Comparison of ENCODE assay signal across 15 cellular contexts in the genomic region with DNA sequence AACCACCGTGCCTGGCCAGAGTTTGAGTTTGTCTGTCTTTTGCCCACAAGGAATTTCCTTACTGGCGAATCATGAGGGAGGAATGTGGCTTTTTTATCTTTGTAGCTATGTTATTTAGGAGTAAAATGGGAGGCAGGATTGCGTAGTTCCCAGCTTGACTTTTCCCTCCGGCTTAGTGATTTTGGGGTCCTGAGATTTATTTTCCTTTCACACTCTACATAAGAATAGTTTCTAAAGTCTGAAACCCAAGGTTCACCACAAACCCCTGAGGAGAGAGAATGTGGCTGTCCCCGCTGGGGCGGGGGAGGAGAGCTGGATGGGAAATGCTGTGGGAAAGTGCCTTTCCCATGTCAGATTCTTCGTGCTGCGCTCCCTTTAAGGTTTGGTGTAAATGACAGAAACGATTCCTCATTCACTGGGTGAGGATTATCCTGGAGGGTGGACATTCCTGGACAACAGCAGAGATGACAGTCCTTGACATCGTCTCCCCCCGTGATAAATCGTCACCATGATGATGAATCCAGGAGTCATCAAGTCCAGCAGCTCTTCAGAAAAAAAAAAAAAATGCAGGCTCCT.
DNase-seq lines count a peak whose midpoint lies in the region; ATAC-seq and TF ChIP-seq lines count a peak whose summit lies in the region.
"Had no signal": no experiment of that assay in that cellular context is flagged by ENCODE, and none has a peak within 500 bp of the region (broad histone marks: within the 10 kb centered on the region; RNA-seq: fewer than 3 reads in every experiment).

No MANE protein-coding gene starts in this region.

- peak overlapping the region; percentile 83 for H3K27ac Mint-ChIP-seq in mesothelial cell of epicardium
- H3K27ac Mint-ChIP-seq: memory B cell had no signal

- H3K27ac ChIP-seq in PC-3 (ENCODE audit: low read length): no peak overlapping the region
- no peak overlapping the region for H3K27ac ChIP-seq in epithelial cell of prostate
- H3K27ac ChIP-seq in prostate gland: no peak overlapping the region
- H3K27ac ChIP-seq: cardiac muscle cell, parathyroid adenoma, tibial nerve had no signal

- BruUV-seq in PC-3 (replicated peaks; lab: Mats Ljungman, UMichigan): no TSS peak

- H3K4me3 Mint-ChIP-seq in mesothelial cell of epicardium: no peak overlapping the region
- H3K4me3 Mint-ChIP-seq: memory B cell had no signal

- H3K36me3 Mint-ChIP-seq in mesothelial cell of epicardium: no peaks in the 10 kb centered on the region

- no peak for TF ChIP-seq CTCF in PC-3 (conservative IDR thresholded peaks at IDR 0.05; ENCODE audit: low read depth, low read length)
- TF ChIP-seq CTCF in mesothelial cell of epicardium (IDR thresholded peaks at IDR 0.05; ENCODE audit: unreplicated experiment): no peak
- TF ChIP-seq CTCF in prostate gland (IDR thresholded peaks at IDR 0.05): no peak

- H4K20me1 ChIP-seq in PC-3 (ENCODE audit: low read length): no peaks in the 10 kb centered on the region

- no peaks in the 10 kb centered on the region for H3F3A ChIP-seq in PC-3 (ENCODE audit: low read length, unreplicated experiment)

- intact Hi-C loops in PC-3 (cut with micrococcal nuclease) (no loop called here), prostate gland (cut with DNase I) (no loop called here)

- no peaks in the 10 kb centered on the region for H3K9me3 Mint-ChIP-seq in mesothelial cell of epicardium
- H3K9me3 Mint-ChIP-seq: memory B cell had no signal

- POLR2A ChIA-PET in PC-3 (lab: Charles Lee; ENCODE audit: unreplicated experiment): no interaction called here

- no peak overlapping the region for H3K9ac ChIP-seq in PC-3 (ENCODE audit: low read length)
- H3K9ac ChIP-seq: parathyroid adenoma had no signal

- H2AFZ ChIP-seq in PC-3 (ENCODE audit: low read length): no peak overlapping the region
- H2AFZ ChIP-seq: parathyroid adenoma had no signal

- H3K9me3 ChIP-seq in PC-3 (ENCODE audit: low read length) (no peaks in the 10 kb centered on the region), prostate gland (no peaks in the 10 kb centered on the region)
- H3K9me3 ChIP-seq: tibial nerve had no signal

- ATAC-seq in PC-3 (no peak), HG03025 (IDR thresholded peaks at IDR 0.05; ENCODE audit: low FRiP score, unreplicated experiment) (no peak)

- TF ChIP-seq POLR2A in prostate gland (IDR thresholded peaks at IDR 0.05): no peak

- peaks cover 17% of the 10 kb centered on the region for H3K4me1 Mint-ChIP-seq in mesothelial cell of epicardium

- no peaks in the 10 kb centered on the region for H3K9me2 ChIP-seq in PC-3 (replicated peaks; ENCODE audit: low read length)

- H3K4me3 ChIP-seq in PC-3 (ENCODE audit: low read length) (no peak overlapping the region), prostate gland (no peak overlapping the region)
- H3K4me3 ChIP-seq: cardiac muscle cell, tibial nerve had no signal

- H3K79me2 ChIP-seq in PC-3 (ENCODE audit: low read length): no peaks in the 10 kb centered on the region
- H3K79me2 ChIP-seq: parathyroid adenoma had no signal

- H3K36me3 ChIP-seq in PC-3 (ENCODE audit: low read depth, low read length) (no peaks in the 10 kb centered on the region), prostate gland (no peaks in the 10 kb centered on the region)
- H3K36me3 ChIP-seq: cardiac muscle cell had no signal

- in situ Hi-C loops in Caki2 (cut with HindIII; ENCODE audit: low pct_unique_long_range_greater_than_20kb, low sequenced_read_pairs): no loop called here

- CTCF ChIA-PET in PC-3 (lab: Charles Lee): no interaction called here

- 0 out of 2 replicates have a peak overlapping the region, but pooled peaks have one; percentile 22 for H3K4me2 ChIP-seq in PC-3 (ENCODE audit: low read length)

- DNase-seq in Caki2 (ENCODE audit: low read depth): peak; percentile 30
- peak; percentile 38 for DNase-seq in PC-3
- peak; percentile 5 for DNase-seq in epithelial cell of prostate (ENCODE audit: low read depth, low spot score)
- DNase-seq in mesothelial cell of epicardium (ENCODE audit: low spot score in 2 of 2, unreplicated experiment in 2 of 2): no peak
- DNase-seq in prostate gland (ENCODE audit: low spot score): no peak
- DNase-seq in RPMI8226: no peak
- no peak for DNase-seq in DMS114 treated with DMSO at 0.1 percent for 48 hours (lab: John Stamatoyannopoulos, UW; ENCODE audit: unreplicated experiment)
- DNase-seq: activated gamma-delta T cell treated with Interleukin-2 at 50 U/mL for 16 hours; NCI-H1105 treated with DMSO at 0.1 percent for 48 hours; stimulated activated CD4-positive, alpha-beta T cell treated with anti-CD3 and anti-CD28 coated beads, Interleukin-15, amount 100 ng/mL, for 24 hours had no signal

- H3K4me1 ChIP-seq in PC-3 (ENCODE audit: insufficient read depth, low read length) (no peaks in the 10 kb centered on the region), prostate gland (replicated peaks) (no peaks in the 10 kb centered on the region)
- H3K4me1 ChIP-seq: parathyroid adenoma had no signal

- no peaks in the 10 kb centered on the region for H3K27me3 Mint-ChIP-seq in mesothelial cell of epicardium (ENCODE audit: low read depth)
- H3K27me3 Mint-ChIP-seq: memory B cell had no signal

- no peaks in the 10 kb centered on the region for H3K27me3 ChIP-seq in PC-3 (ENCODE audit: low read length)
- no peaks in the 10 kb centered on the region for H3K27me3 ChIP-seq in prostate gland (replicated peaks; ENCODE audit: insufficient read depth)
- H3K27me3 ChIP-seq: cardiac muscle cell, tibial nerve had no signal

- WGBS in prostate gland: 83% methylated on average over 12 of the region's 12 CpGs

Comparison
In these comparisons a context has a peak if more than half of its experiments do, and no peak if none do; other contexts are left out.
1. DNase-seq: peak in Caki2 (single experiment), PC-3 (single experiment) and epithelial cell of prostate (single experiment); none in mesothelial cell of epicardium (0 of 2), prostate gland (single experiment), RPMI8226 (single experiment) and DMS114 treated with DMSO at 0.1 percent for 48 hours (single experiment).